ENCODE assay signal across 8 cellular contexts in genomic region chr9:61856858-61857453, GRCh38.
A peak's percentile ranks its signal among the peaks of the same experiment; 100 is the strongest.
DNase-seq lines count a peak whose midpoint lies in the region; ATAC-seq, FAIRE-seq and TF ChIP-seq lines count a peak whose summit lies in the region.
"Not testable (repeated sequence)": the region's sequence is repeated elsewhere in the genome, so short reads cannot be mapped to it uniquely, and the experiment has no call there.

No MANE protein-coding gene starts in this region.

- H4K20me1 ChIP-seq in DND-41 (ENCODE audit: insufficient read depth, low read length) = not testable (repeated sequence)

- not testable (repeated sequence) for H3K4me1 ChIP-seq in DND-41 (ENCODE audit: insufficient read depth, low read length); left lung; small intestine (ENCODE audit: control insufficient read depth in 2 of 2, insufficient read depth in 1 of 2, low read depth in 1 of 2, low read length in 1 of 2)

- not testable (repeated sequence) for H3K4me1 Mint-ChIP-seq in activated CD8-positive, alpha-beta T cell treated with anti-CD3 and anti-CD28 coated beads for 36 hours (ENCODE audit: low read depth); activated naive CD8-positive, alpha-beta T cell treated with anti-CD3 and anti-CD28 coated beads for 36 hours; natural killer cell

- not testable (repeated sequence) for H3K27ac ChIP-seq in DND-41 (ENCODE audit: low read length); left lung; small intestine (ENCODE audit: low read depth in 1 of 2, low read length in 1 of 2)

- FAIRE-seq in endometrium (lab: Jason Lieb, UNC) = peak; percentile 35
- FAIRE-seq in small intestine (lab: Jason Lieb, UNC) = peak; percentile 30

- H3K4me3 ChIP-seq in DND-41 (ENCODE audit: low read depth in 1 of 2, low read length in 2 of 2); left lung; small intestine (ENCODE audit: low read depth in 1 of 2, low read length in 2 of 2): not testable (repeated sequence)

- not testable (repeated sequence) for H3K36me3 Mint-ChIP-seq in activated CD8-positive, alpha-beta T cell treated with anti-CD3 and anti-CD28 coated beads for 36 hours (ENCODE audit: low read depth); activated naive CD8-positive, alpha-beta T cell treated with anti-CD3 and anti-CD28 coated beads for 36 hours; natural killer cell

- H3K9me3 Mint-ChIP-seq in activated CD8-positive, alpha-beta T cell treated with anti-CD3 and anti-CD28 coated beads for 36 hours; activated naive CD8-positive, alpha-beta T cell treated with anti-CD3 and anti-CD28 coated beads for 36 hours; natural killer cell: not testable (repeated sequence)

- H3K4me3 Mint-ChIP-seq in activated CD8-positive, alpha-beta T cell treated with anti-CD3 and anti-CD28 coated beads for 36 hours = peak overlapping the region; percentile 31
- not testable (repeated sequence) for H3K4me3 Mint-ChIP-seq in activated naive CD8-positive, alpha-beta T cell treated with anti-CD3 and anti-CD28 coated beads for 36 hours
- H3K4me3 Mint-ChIP-seq in natural killer cell = peak overlapping the region; percentile 67

- POLR2A ChIA-PET in activated CD8-positive, alpha-beta T cell treated with anti-CD3 and anti-CD28 coated beads for 36 hours (lab: Charles Lee) = not testable (repeated sequence)

- not testable (repeated sequence) for H3K27me3 ChIP-seq in DND-41 (ENCODE audit: insufficient read depth, low read length, poor library complexity); left lung; small intestine (ENCODE audit: control insufficient read depth in 2 of 2, insufficient read depth in 2 of 2, low read length in 2 of 2)

- intact Hi-C loops in activated CD8-positive, alpha-beta T cell treated with anti-CD3 and anti-CD28 coated beads for 36 hours (cut with micrococcal nuclease); left lung (cut with DNase I); natural killer cell (cut with micrococcal nuclease): not testable (repeated sequence)

- not testable (repeated sequence) for ATAC-seq in DND-41 (ENCODE audit: insufficient read depth, low read depth); activated CD8-positive, alpha-beta T cell treated with anti-CD3 and anti-CD28 coated beads for 36 hours; left lung
- ATAC-seq in natural killer cell = peak in 1 of 3 donors; percentile 31

- DNase-seq in DND-41 (peak; percentile 5), left lung (peak; percentile 11 to 28), natural killer cell (peak; percentile 15), ureter (ENCODE audit: low spot score) (peak; percentile 39)
- not testable (repeated sequence) for DNase-seq in activated CD8-positive, alpha-beta T cell treated with anti-CD3 and anti-CD28 coated beads for 36 hours; small intestine
- DNase-seq in activated naive CD8-positive, alpha-beta T cell treated with anti-CD3 and anti-CD28 coated beads for 36 hours = peak; percentile 0

- not testable (repeated sequence) for H3K79me2 ChIP-seq in DND-41 (ENCODE audit: insufficient read depth, low read length)

- H3K27ac Mint-ChIP-seq in activated CD8-positive, alpha-beta T cell treated with anti-CD3 and anti-CD28 coated beads for 36 hours; activated naive CD8-positive, alpha-beta T cell treated with anti-CD3 and anti-CD28 coated beads for 36 hours; natural killer cell: not testable (repeated sequence)

- TF ChIP-seq CTCF in DND-41 (IDR thresholded peaks at IDR 0.05; ENCODE audit: borderline replicate concordance, extremely low read depth, low read length, poor library complexity, severe bottlenecking); activated CD8-positive, alpha-beta T cell treated with anti-CD3 and anti-CD28 coated beads for 36 hours (IDR thresholded peaks at IDR 0.05); left lung (IDR thresholded peaks at IDR 0.05); natural killer cell (IDR thresholded peaks at IDR 0.05): not testable (repeated sequence)

- H3K36me3 ChIP-seq in DND-41 (ENCODE audit: insufficient read depth, low read length); left lung; small intestine (ENCODE audit: control insufficient read depth in 2 of 2, insufficient read depth in 2 of 2, low read length in 2 of 2): not testable (repeated sequence)

- CTCF ChIA-PET in activated CD8-positive, alpha-beta T cell treated with anti-CD3 and anti-CD28 coated beads for 36 hours (lab: Charles Lee) = not testable (repeated sequence)

- H3K4me2 ChIP-seq in DND-41 (ENCODE audit: insufficient read depth, low read length) = not testable (repeated sequence)

- H3K27me3 Mint-ChIP-seq in activated CD8-positive, alpha-beta T cell treated with anti-CD3 and anti-CD28 coated beads for 36 hours; activated naive CD8-positive, alpha-beta T cell treated with anti-CD3 and anti-CD28 coated beads for 36 hours; natural killer cell (ENCODE audit: low read depth in 2 of 2): not testable (repeated sequence)

- WGBS in small intestine, 3 donors = 26 to 72% (median 35%) methylated on average over 2 to 4 of the region's 28 CpGs

- not testable (repeated sequence) for H2AFZ ChIP-seq in DND-41 (ENCODE audit: low read depth, low read length)

- not testable (repeated sequence) for H3K9ac ChIP-seq in DND-41 (ENCODE audit: low read depth, low read length)

- H3K9me3 ChIP-seq in DND-41 (ENCODE audit: insufficient read depth, low read length, severe bottlenecking); left lung; small intestine (ENCODE audit: control insufficient read depth, low read depth): not testable (repeated sequence)
